In genomic region chr1:112394743-112395062, GRCh38 we compare ENCODE assay signal across 1 cellular context.
TF ChIP-seq lines count a peak whose summit lies in the region.

No MANE protein-coding gene starts in this region.

TF ChIP-seq in K562, 482 proteins besides CTCF, POLR2A, EP300 and RAD21 (continued from another document):
- TF ChIP-seq, protein P1, sequence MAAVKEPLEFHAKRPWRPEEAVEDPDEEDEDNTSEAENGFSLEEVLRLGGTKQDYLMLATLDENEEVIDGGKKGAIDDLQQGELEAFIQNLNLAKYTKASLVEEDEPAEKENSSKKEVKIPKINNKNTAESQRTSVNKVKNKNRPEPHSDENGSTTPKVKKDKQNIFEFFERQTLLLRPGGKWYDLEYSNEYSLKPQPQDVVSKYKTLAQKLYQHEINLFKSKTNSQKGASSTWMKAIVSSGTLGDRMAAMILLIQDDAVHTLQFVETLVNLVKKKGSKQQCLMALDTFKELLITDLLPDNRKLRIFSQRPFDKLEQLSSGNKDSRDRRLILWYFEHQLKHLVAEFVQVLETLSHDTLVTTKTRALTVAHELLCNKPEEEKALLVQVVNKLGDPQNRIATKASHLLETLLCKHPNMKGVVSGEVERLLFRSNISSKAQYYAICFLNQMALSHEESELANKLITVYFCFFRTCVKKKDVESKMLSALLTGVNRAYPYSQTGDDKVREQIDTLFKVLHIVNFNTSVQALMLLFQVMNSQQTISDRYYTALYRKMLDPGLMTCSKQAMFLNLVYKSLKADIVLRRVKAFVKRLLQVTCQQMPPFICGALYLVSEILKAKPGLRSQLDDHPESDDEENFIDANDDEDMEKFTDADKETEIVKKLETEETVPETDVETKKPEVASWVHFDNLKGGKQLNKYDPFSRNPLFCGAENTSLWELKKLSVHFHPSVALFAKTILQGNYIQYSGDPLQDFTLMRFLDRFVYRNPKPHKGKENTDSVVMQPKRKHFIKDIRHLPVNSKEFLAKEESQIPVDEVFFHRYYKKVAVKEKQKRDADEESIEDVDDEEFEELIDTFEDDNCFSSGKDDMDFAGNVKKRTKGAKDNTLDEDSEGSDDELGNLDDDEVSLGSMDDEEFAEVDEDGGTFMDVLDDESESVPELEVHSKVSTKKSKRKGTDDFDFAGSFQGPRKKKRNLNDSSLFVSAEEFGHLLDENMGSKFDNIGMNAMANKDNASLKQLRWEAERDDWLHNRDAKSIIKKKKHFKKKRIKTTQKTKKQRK (IDR thresholded peaks at IDR 0.05; ENCODE audit: borderline replicate concordance, low read depth, low read length) = no peak
- TF ChIP-seq KAT7 (CRISPR knock-in tag; IDR thresholded peaks at IDR 0.05; ENCODE audit: borderline replicate concordance) (no peak), GATAD2A (IDR thresholded peaks at IDR 0.05) (no peak), RFX5 (IDR thresholded peaks at IDR 0.05; ENCODE audit: low read depth, low read length) (no peak), HMGN3 (IDR thresholded peaks at IDR 0.05; ENCODE audit: borderline replicate concordance, extremely low read depth, insufficient read length, low read depth, low read length) (no peak), ZNF583 (CRISPR knock-in tag; IDR thresholded peaks at IDR 0.05) (no peak), CXXC5 (CRISPR knock-in tag; IDR thresholded peaks at IDR 0.05) (no peak), ATF7 (IDR thresholded peaks at IDR 0.05) (no peak), IRF1 (CRISPR knock-in tag; IDR thresholded peaks at IDR 0.05; ENCODE audit: borderline replicate concordance) (no peak), PHF8 (IDR thresholded peaks at IDR 0.05; ENCODE audit: borderline replicate concordance, low read length) (0 out of 2 replicates have a peak, but pooled peaks have one; percentile 7), FOXP4 (CRISPR knock-in tag; IDR thresholded peaks at IDR 0.05; ENCODE audit: borderline replicate concordance) (no peak), LCOR (CRISPR knock-in tag; IDR thresholded peaks at IDR 0.05) (no peak), NR4A1 (CRISPR knock-in tag; IDR thresholded peaks at IDR 0.05) (no peak), NR4A1 (tag; IDR thresholded peaks at IDR 0.05) (0 out of 2 replicates have a peak, but pooled peaks have one; percentile 9), PATZ1 (CRISPR knock-in tag; IDR thresholded peaks at IDR 0.05; ENCODE audit: borderline replicate concordance) (no peak), SAP30 (IDR thresholded peaks at IDR 0.05; ENCODE audit: borderline replicate concordance, insufficient read depth, low read depth, low read length, poor library complexity, severe bottlenecking) (no peak), NRF1 (conservative IDR thresholded peaks at IDR 0.05 in 1 of 2, IDR thresholded peaks at IDR 0.05 in 1 of 2) (no peak), ZNF695 (CRISPR knock-in tag; IDR thresholded peaks at IDR 0.05) (no peak), ZKSCAN8 (CRISPR knock-in tag; IDR thresholded peaks at IDR 0.05) (no peak), SIN3B (IDR thresholded peaks at IDR 0.05; ENCODE audit: low read depth) (no peak), ADNP (tag; IDR thresholded peaks at IDR 0.05) (peak; percentile 51; the same call in 1 of the 2 replicates), ZNF24 (IDR thresholded peaks at IDR 0.05) (no peak), GABPB2 (CRISPR knock-in tag; conservative IDR thresholded peaks at IDR 0.05) (no peak), JUND (IDR thresholded peaks at IDR 0.05; ENCODE audit: borderline replicate concordance, low read depth, low read length) (no peak), JUND (tag; IDR thresholded peaks at IDR 0.05; ENCODE audit: borderline replicate concordance, low read depth, low read length) (no peak), TAF15 (IDR thresholded peaks at IDR 0.05; ENCODE audit: low read depth, low read length) (no peak), EZH2 (IDR thresholded peaks at IDR 0.05; ENCODE audit: borderline replicate concordance, low read depth, low read length) (no peak), KDM1A (IDR thresholded peaks at IDR 0.05) (0 out of 4 replicates have a peak, but pooled peaks of 1 of the 2 experiments have one; percentile 19), MNT (conservative IDR thresholded peaks at IDR 0.05) (0 out of 4 replicates have a peak, but pooled peaks of 1 of the 2 experiments have one; percentile 23), MCM3 (IDR thresholded peaks at IDR 0.05) (no peak)
